ENCODE assay signal across 9 cellular contexts in genomic region chr9:79308012-79308411, GRCh38.
"Had no signal": no experiment of that assay in that cellular context is flagged by ENCODE, and none has a peak within 500 bp of the region (broad histone marks: within the 10 kb centered on the region; RNA-seq: fewer than 3 reads in every experiment).

No MANE protein-coding gene starts in this region.

- H3K9ac ChIP-seq: KMS-11 had no signal

- FAIRE-seq: H1, H54, HepG2 had no signal

- H3K4me3 ChIP-seq: GM23338 had no signal

- DNase-seq: H9, HCEC 1CT, HFFc6, KBM-7 had no signal

- ATAC-seq: GM23338, HepG2 had no signal

- H3K4me2 ChIP-seq: GM23338, KMS-11 had no signal

- H3K27ac ChIP-seq: KMS-11 had no signal
